1 cellular context compared by ENCODE assay signal in genomic region chr17:54662978-54663876, GRCh38.
TF ChIP-seq lines count a peak whose summit lies in the region.

No MANE protein-coding gene starts in this region.

TF ChIP-seq in H1, 55 proteins besides CTCF, POLR2A, EP300 and RAD21 (continued from another document):
- TF ChIP-seq, protein P1, sequence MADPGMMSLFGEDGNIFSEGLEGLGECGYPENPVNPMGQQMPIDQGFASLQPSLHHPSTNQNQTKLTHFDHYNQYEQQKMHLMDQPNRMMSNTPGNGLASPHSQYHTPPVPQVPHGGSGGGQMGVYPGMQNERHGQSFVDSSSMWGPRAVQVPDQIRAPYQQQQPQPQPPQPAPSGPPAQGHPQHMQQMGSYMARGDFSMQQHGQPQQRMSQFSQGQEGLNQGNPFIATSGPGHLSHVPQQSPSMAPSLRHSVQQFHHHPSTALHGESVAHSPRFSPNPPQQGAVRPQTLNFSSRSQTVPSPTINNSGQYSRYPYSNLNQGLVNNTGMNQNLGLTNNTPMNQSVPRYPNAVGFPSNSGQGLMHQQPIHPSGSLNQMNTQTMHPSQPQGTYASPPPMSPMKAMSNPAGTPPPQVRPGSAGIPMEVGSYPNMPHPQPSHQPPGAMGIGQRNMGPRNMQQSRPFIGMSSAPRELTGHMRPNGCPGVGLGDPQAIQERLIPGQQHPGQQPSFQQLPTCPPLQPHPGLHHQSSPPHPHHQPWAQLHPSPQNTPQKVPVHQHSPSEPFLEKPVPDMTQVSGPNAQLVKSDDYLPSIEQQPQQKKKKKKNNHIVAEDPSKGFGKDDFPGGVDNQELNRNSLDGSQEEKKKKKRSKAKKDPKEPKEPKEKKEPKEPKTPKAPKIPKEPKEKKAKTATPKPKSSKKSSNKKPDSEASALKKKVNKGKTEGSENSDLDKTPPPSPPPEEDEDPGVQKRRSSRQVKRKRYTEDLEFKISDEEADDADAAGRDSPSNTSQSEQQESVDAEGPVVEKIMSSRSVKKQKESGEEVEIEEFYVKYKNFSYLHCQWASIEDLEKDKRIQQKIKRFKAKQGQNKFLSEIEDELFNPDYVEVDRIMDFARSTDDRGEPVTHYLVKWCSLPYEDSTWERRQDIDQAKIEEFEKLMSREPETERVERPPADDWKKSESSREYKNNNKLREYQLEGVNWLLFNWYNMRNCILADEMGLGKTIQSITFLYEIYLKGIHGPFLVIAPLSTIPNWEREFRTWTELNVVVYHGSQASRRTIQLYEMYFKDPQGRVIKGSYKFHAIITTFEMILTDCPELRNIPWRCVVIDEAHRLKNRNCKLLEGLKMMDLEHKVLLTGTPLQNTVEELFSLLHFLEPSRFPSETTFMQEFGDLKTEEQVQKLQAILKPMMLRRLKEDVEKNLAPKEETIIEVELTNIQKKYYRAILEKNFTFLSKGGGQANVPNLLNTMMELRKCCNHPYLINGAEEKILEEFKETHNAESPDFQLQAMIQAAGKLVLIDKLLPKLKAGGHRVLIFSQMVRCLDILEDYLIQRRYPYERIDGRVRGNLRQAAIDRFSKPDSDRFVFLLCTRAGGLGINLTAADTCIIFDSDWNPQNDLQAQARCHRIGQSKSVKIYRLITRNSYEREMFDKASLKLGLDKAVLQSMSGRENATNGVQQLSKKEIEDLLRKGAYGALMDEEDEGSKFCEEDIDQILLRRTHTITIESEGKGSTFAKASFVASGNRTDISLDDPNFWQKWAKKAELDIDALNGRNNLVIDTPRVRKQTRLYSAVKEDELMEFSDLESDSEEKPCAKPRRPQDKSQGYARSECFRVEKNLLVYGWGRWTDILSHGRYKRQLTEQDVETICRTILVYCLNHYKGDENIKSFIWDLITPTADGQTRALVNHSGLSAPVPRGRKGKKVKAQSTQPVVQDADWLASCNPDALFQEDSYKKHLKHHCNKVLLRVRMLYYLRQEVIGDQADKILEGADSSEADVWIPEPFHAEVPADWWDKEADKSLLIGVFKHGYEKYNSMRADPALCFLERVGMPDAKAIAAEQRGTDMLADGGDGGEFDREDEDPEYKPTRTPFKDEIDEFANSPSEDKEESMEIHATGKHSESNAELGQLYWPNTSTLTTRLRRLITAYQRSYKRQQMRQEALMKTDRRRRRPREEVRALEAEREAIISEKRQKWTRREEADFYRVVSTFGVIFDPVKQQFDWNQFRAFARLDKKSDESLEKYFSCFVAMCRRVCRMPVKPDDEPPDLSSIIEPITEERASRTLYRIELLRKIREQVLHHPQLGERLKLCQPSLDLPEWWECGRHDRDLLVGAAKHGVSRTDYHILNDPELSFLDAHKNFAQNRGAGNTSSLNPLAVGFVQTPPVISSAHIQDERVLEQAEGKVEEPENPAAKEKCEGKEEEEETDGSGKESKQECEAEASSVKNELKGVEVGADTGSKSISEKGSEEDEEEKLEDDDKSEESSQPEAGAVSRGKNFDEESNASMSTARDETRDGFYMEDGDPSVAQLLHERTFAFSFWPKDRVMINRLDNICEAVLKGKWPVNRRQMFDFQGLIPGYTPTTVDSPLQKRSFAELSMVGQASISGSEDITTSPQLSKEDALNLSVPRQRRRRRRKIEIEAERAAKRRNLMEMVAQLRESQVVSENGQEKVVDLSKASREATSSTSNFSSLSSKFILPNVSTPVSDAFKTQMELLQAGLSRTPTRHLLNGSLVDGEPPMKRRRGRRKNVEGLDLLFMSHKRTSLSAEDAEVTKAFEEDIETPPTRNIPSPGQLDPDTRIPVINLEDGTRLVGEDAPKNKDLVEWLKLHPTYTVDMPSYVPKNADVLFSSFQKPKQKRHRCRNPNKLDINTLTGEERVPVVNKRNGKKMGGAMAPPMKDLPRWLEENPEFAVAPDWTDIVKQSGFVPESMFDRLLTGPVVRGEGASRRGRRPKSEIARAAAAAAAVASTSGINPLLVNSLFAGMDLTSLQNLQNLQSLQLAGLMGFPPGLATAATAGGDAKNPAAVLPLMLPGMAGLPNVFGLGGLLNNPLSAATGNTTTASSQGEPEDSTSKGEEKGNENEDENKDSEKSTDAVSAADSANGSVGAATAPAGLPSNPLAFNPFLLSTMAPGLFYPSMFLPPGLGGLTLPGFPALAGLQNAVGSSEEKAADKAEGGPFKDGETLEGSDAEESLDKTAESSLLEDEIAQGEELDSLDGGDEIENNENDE (IDR thresholded peaks at IDR 0.05; ENCODE audit: insufficient replicate concordance, low read length), result no peak
- TF ChIP-seq TEAD4 (IDR thresholded peaks at IDR 0.05; ENCODE audit: low read depth, low read length), result peak; percentile 58; the same call in 1 of the 2 replicates
- TF ChIP-seq, protein P2, sequence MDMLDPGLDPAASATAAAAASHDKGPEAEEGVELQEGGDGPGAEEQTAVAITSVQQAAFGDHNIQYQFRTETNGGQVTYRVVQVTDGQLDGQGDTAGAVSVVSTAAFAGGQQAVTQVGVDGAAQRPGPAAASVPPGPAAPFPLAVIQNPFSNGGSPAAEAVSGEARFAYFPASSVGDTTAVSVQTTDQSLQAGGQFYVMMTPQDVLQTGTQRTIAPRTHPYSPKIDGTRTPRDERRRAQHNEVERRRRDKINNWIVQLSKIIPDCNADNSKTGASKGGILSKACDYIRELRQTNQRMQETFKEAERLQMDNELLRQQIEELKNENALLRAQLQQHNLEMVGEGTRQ (IDR thresholded peaks at IDR 0.05; ENCODE audit: low read length), result no peak
